27 cellular contexts compared by ENCODE assay signal in genomic region chr22:36224245-36224644, GRCh38. TPM values are rescaled to one million over a fixed set of nuclear protein-coding genes. Genes with fewer than 3 reads are reported as not detected.
"Had no signal": no experiment of that assay in that cellular context is flagged by ENCODE, and none has a peak within 500 bp of the region (broad histone marks: within the 10 kb centered on the region; RNA-seq: fewer than 3 reads in every experiment).

No MANE protein-coding gene starts in this region.

- H3K27me3 ChIP-seq: adrenal gland, ascending aorta, brain microvascular endothelial cell, esophagus muscularis mucosa, heart right ventricle, ovary, stomach, suprapubic skin, tibial nerve had no signal

- H3K4me1 ChIP-seq: adrenal gland, SJCRH30 had no signal

- H3K4me3 Mint-ChIP-seq: activated CD8-positive, alpha-beta T cell treated with anti-CD3 and anti-CD28 coated beads, Interleukin-2, amount 10 ng/mL, durations not matched to agents 7 days and 5 days; activated naive CD4-positive, alpha-beta T cell treated with anti-CD3 and anti-CD28 coated beads, Interleukin-2, amount 50 U/mL, for 24 hours; natural killer cell treated with Interleukin-12 subunit alpha and Interleukin-12 subunit beta and Interleukin-15 and Interleukin-18, amount 100 ng/mL, for 72 hours; stimulated activated memory B cell treated with anti-CD40 and anti-IgM and Interleukin-4, amounts not matched to agents 10 μg/mL and 1 μg/mL and 100 μg/mL, for 72 hours had no signal

- H3K27ac Mint-ChIP-seq: activated naive CD4-positive, alpha-beta T cell treated with anti-CD3 and anti-CD28 coated beads, Interleukin-2, amount 50 U/mL, for 24 hours; stimulated activated memory B cell treated with anti-CD40 and anti-IgM and Interleukin-4, amounts not matched to agents 10 μg/mL and 1 μg/mL and 100 μg/mL, for 72 hours had no signal

- H3K36me3 ChIP-seq: ovary, SJCRH30 had no signal

- DNase-seq: activated CD4-positive, alpha-beta T cell treated with anti-CD3 and anti-CD28 coated beads for 1 hour; activated CD4-positive, alpha-beta T cell treated with anti-CD3 and anti-CD28 coated beads, Interleukin-2, amount 50 U/mL, for 1 hour; activated CD8-positive, alpha-beta T cell treated with anti-CD3 and anti-CD28 coated beads, Interleukin-2, amount 10 ng/mL, durations not matched to agents 7 days and 5 days; activated gamma-delta T cell; brain microvascular endothelial cell; central memory CD4-positive, alpha-beta T cell; effector memory CD4-positive, alpha-beta T cell; heart right ventricle; kidney; left ventricle myocardium superior; midbrain; ovary; right cardiac atrium; stimulated activated CD4-positive, alpha-beta T cell treated with anti-CD3 and anti-CD28 coated beads, Interleukin-12 subunit alpha, Interleukin-12 subunit beta, amount 100 ng/mL, for 4 hours; stomach; T-helper 9 cell had no signal

- H3K9me3 Mint-ChIP-seq: activated naive CD4-positive, alpha-beta T cell treated with anti-CD3 and anti-CD28 coated beads, Interleukin-2, amount 50 U/mL, for 24 hours; natural killer cell treated with Interleukin-12 subunit alpha and Interleukin-12 subunit beta and Interleukin-15 and Interleukin-18, amount 100 ng/mL, for 72 hours; stimulated activated memory B cell treated with anti-CD40 and anti-IgM and Interleukin-4, amounts not matched to agents 10 μg/mL and 1 μg/mL and 100 μg/mL, for 72 hours had no signal

- H3K27ac ChIP-seq: adrenal gland, ascending aorta, brain microvascular endothelial cell, esophagus muscularis mucosa, neutrophil, ovary, prostate gland, SJCRH30, stomach, suprapubic skin, tibial nerve had no signal

- H3K4me3 ChIP-seq: adrenal gland, ascending aorta, esophagus muscularis mucosa, heart right ventricle, ovary, prostate gland, SJCRH30, stomach, suprapubic skin, tibial nerve had no signal

- H3K9me3 ChIP-seq: adrenal gland, ascending aorta, esophagus muscularis mucosa, heart right ventricle, neutrophil, ovary, prostate gland, SJCRH30, stomach, suprapubic skin, tibial nerve had no signal

- H3K27me3 Mint-ChIP-seq: activated naive CD4-positive, alpha-beta T cell treated with anti-CD3 and anti-CD28 coated beads, Interleukin-2, amount 50 U/mL, for 24 hours had no signal

- ATAC-seq: activated CD8-positive, alpha-beta T cell treated with anti-CD3 and anti-CD28 coated beads, Interleukin-2, amount 10 ng/mL, durations not matched to agents 7 days and 5 days; stimulated activated memory B cell treated with anti-CD40 and anti-IgM and Interleukin-4, amounts not matched to agents 10 μg/mL and 1 μg/mL and 100 μg/mL, for 72 hours had no signal

RNA-seq across cellular contexts. Expression of gene APOL4, which starts 22.6 kb away (rescaled TPM):
- total RNA-seq: ascending aorta had no signal
